ENCODE assay signal across 9 cellular contexts in the genomic region with DNA sequence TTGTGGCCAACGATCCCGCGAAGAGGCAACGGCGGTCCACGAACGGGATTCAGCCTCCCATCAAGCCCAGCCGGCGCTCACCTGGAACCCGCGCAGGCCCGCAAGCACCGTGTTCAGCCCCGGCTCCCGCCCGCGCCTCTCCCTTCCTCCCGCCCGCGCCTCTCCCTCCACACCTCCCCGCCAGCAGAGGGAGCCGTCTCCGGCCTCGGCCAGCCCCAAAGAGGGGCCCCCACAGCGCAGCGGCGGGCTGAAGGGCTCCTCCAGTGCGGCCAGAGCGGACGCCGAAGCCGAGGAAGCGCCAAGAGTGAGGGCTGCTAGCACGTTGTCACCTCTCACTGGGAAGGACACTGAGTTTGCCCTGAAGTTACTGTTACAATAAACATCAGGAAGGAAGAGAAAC. TPM values are rescaled to one million over a fixed set of nuclear protein-coding genes. Genes with fewer than 3 reads are reported as not detected.
A peak's percentile ranks its signal among the peaks of the same experiment; 100 is the strongest.
DNase-seq lines count a peak whose midpoint lies in the region; ATAC-seq, FAIRE-seq and TF ChIP-seq lines count a peak whose summit lies in the region.
"Had no signal": no experiment of that assay in that cellular context is flagged by ENCODE, and none has a peak within 500 bp of the region (broad histone marks: within the 10 kb centered on the region; RNA-seq: fewer than 3 reads in every experiment).

No MANE protein-coding gene starts in this region.

- no peaks in the 10 kb centered on the region for H3K79me1 ChIP-seq in H9 (ENCODE audit: insufficient read depth, low read depth, low read length, poor library complexity, severe bottlenecking)

- no peaks in the 10 kb centered on the region for H3K36me3 ChIP-seq in gastrocnemius medialis
- H3K36me3 ChIP-seq in MM.1S (replicated peaks; ENCODE audit: insufficient read depth, low read length), result no peaks in the 10 kb centered on the region

- no peak overlapping the region for H4K8ac ChIP-seq in H9 (replicated peaks; ENCODE audit: insufficient read length, low read depth, low read length)

- no peak overlapping the region for H2BK12ac ChIP-seq in H9 (ENCODE audit: insufficient read length, low read depth, low read length)

- TF ChIP-seq POLR2A in gastrocnemius medialis (IDR thresholded peaks at IDR 0.05) (no peak), GM12891 (IDR thresholded peaks at IDR 0.05; ENCODE audit: low read depth, low read length) (no peak)

- peaks cover 0 to 7% (median 0%) of the 10 kb centered on the region in 3 experiments; a peak in 3 of 7 replicates for H3K36me3 Mint-ChIP-seq in H9 (ENCODE audit: insufficient read depth in 1 of 3, low read depth in 3 of 3)

- no peaks in the 10 kb centered on the region for H3F3A ChIP-seq in MM.1S (ENCODE audit: insufficient read depth, low read length)

- H4K20me1 ChIP-seq in H9 (ENCODE audit: control insufficient read depth, insufficient read depth, insufficient read length) (no peaks in the 10 kb centered on the region), MM.1S (ENCODE audit: insufficient read depth, low read length) (no peaks in the 10 kb centered on the region)

- no peaks in the 10 kb centered on the region for H3K9me2 ChIP-seq in MM.1S (replicated peaks; ENCODE audit: insufficient read depth, low read length)

- no peak overlapping the region for H3K27ac Mint-ChIP-seq in H9

- FAIRE-seq in GM12891 (lab: Jason Lieb, UNC), result no peak

- no peak overlapping the region for H3K56ac ChIP-seq in H9 (ENCODE audit: insufficient read length, low read depth, low read length)

- in situ Hi-C loops in gastrocnemius medialis (cut with MboI; ENCODE audit: low sequenced_read_pairs in 4 of 4), result no loop called here

- H3K4me3 ChIP-seq in gastrocnemius medialis (peak overlapping the region in 3 of 4 donors; percentile 7 to 28 (median 11)), MM.1S (ENCODE audit: low read length) (no peak overlapping the region)

- no peak overlapping the region for H2BK120ac ChIP-seq in H9 (ENCODE audit: low read depth, low read length, poor library complexity, severe bottlenecking)

- DNase-seq in H9, result peak; percentile 89
- DNase-seq in activated CD8-positive, alpha-beta memory T cell treated with anti-CD3 and anti-CD28 coated beads, Interleukin-2, amount 50 U/mL, for 4 hours, result peak; percentile 36
- peak; percentile 68 for DNase-seq in glomerular visceral epithelial cell (ENCODE audit: extremely low spot score)
- no peak for DNase-seq in gastrocnemius medialis
- DNase-seq in MM.1S, result no peak
- no peak for DNase-seq in GM12891 (ENCODE audit: insufficient read length, low spot score)

- H3K27me3 ChIP-seq in H9 (ENCODE audit: insufficient read depth, low read length) (no peaks in the 10 kb centered on the region), gastrocnemius medialis (peaks cover 11 to 21% (median 14%) of the 10 kb centered on the region in 3 donors), MM.1S (replicated peaks; ENCODE audit: insufficient read depth, low read length) (no peaks in the 10 kb centered on the region)

- H4K91ac ChIP-seq in H9 (ENCODE audit: insufficient read length, low read depth, low read length), result no peak overlapping the region

- H3K4me1 ChIP-seq in H9 (ENCODE audit: insufficient read depth, low read length) (no peaks in the 10 kb centered on the region), gastrocnemius medialis (no peaks in the 10 kb centered on the region), MM.1S (ENCODE audit: low read length) (peaks cover 23% of the 10 kb centered on the region)

- H3K14ac ChIP-seq in H9 (ENCODE audit: insufficient read depth, low read length), result 0 out of 2 replicates have a peak overlapping the region, but pooled peaks have one; percentile 67

- no peak overlapping the region for H3T11ph ChIP-seq in H9 (ENCODE audit: low read length)

- H3K4me1 Mint-ChIP-seq in H9, result peaks cover 2 to 3% of the 10 kb centered on the region in 2 experiments

- H3K9me3 Mint-ChIP-seq in H9, result peaks cover 11 to 14% of the 10 kb centered on the region in 2 experiments; a peak in 4 of 5 replicates

- H2AFZ ChIP-seq in H9 (ENCODE audit: low read length), result no peak overlapping the region
- no peak overlapping the region for H2AFZ ChIP-seq in MM.1S (ENCODE audit: low read length)

- no peak overlapping the region for H3K9ac ChIP-seq in H9 (ENCODE audit: extremely low read depth, insufficient read length, low read length)
- no peak overlapping the region for H3K9ac ChIP-seq in MM.1S (ENCODE audit: low read length)

- no CpG with 5 or more reads among the region's 34 CpGs for WGBS in H9 (ENCODE audit: extremely low coverage, insufficient read length, low lambda C conversion rate)

- H3K27ac ChIP-seq in H9 (ENCODE audit: insufficient read length, low read depth, low read length) (no peak overlapping the region), gastrocnemius medialis (no peak overlapping the region), MM.1S (ENCODE audit: low read length) (no peak overlapping the region)
- H3K27ac ChIP-seq: epithelial cell of prostate had no signal

- intact Hi-C loops in gastrocnemius medialis (cut with DNase I; ENCODE audit: low total_unique reads), result no loop called here

- no peaks in the 10 kb centered on the region for H3K9me3 ChIP-seq in H9 (ENCODE audit: control insufficient read depth, low read depth, low read length)
- H3K9me3 ChIP-seq in gastrocnemius medialis, result peaks cover 0 to 1% (median 0%) of the 10 kb centered on the region in 3 donors
- no peaks in the 10 kb centered on the region for H3K9me3 ChIP-seq in MM.1S (replicated peaks; ENCODE audit: insufficient read depth, low read length)

- H3K4ac ChIP-seq in H9 (ENCODE audit: low read depth, low read length), result no peak overlapping the region

- H3K79me2 ChIP-seq in H9 (ENCODE audit: insufficient read depth, low read length) (no peaks in the 10 kb centered on the region), MM.1S (ENCODE audit: low read length) (no peaks in the 10 kb centered on the region)

- peak overlapping the region; percentile 43 for H3K18ac ChIP-seq in H9 (ENCODE audit: insufficient read length, low read depth, low read length)

- H2BK5ac ChIP-seq in H9 (ENCODE audit: insufficient read length, low read length), result no peak overlapping the region

- no peak overlapping the region for H2BK20ac ChIP-seq in H9 (ENCODE audit: low read depth, low read length, poor library complexity, severe bottlenecking)

- H3K4me2 ChIP-seq in H9 (ENCODE audit: insufficient read depth, insufficient read length, low read length) (peak overlapping the region; percentile 55), MM.1S (ENCODE audit: low read depth, low read length) (no peak overlapping the region)

- H3K27me3 Mint-ChIP-seq in H9 (ENCODE audit: low read depth), result peaks cover 30% of the 10 kb centered on the region

- peak overlapping the region; percentile 59 to 71 for H3K4me3 Mint-ChIP-seq in H9

- no peak overlapping the region for H4K5ac ChIP-seq in H9 (ENCODE audit: insufficient read length, low read depth, low read length)

- no peak overlapping the region for H3K23ac ChIP-seq in H9 (ENCODE audit: insufficient read length, low read depth, low read length)

- H2BK15ac ChIP-seq in H9 (ENCODE audit: low read depth, low read length), result no peak overlapping the region

- TF ChIP-seq CTCF in H9 (conservative IDR thresholded peaks at IDR 0.05), result peak; percentile 83
- TF ChIP-seq CTCF in gastrocnemius medialis (IDR thresholded peaks at IDR 0.05 in 4 of 5, conservative IDR thresholded peaks at IDR 0.05 in 1 of 5), result peak in 2 of 5 experiments; percentile 23 to 24
- no peak for TF ChIP-seq CTCF in MM.1S (IDR thresholded peaks at IDR 0.05; ENCODE audit: low read length)

- no peak for ATAC-seq in gastrocnemius medialis
- ATAC-seq in HG03442 (IDR thresholded peaks at IDR 0.05; ENCODE audit: unreplicated experiment), result no peak
- ATAC-seq in HG03280 (IDR thresholded peaks at IDR 0.05; ENCODE audit: unreplicated experiment), result no peak

- H2AK5ac ChIP-seq in H9 (ENCODE audit: insufficient read length, low read length), result no peak overlapping the region

- H3K23me2 ChIP-seq in H9 (ENCODE audit: insufficient read length, low read depth, low read length, poor library complexity, severe bottlenecking), result no peaks in the 10 kb centered on the region

TF ChIP-seq in GM12891, 5 proteins besides CTCF, POLR2A, EP300 and RAD21:
- TF ChIP-seq SPI1 (IDR thresholded peaks at IDR 0.05; ENCODE audit: low read depth, low read length), result no peak
- TF ChIP-seq POU2F2 (IDR thresholded peaks at IDR 0.05; ENCODE audit: low read depth, low read length), result no peak
- no peak for TF ChIP-seq TAF1 (IDR thresholded peaks at IDR 0.05; ENCODE audit: low read depth, low read length)
- TF ChIP-seq POLR2AphosphoS5 (IDR thresholded peaks at IDR 0.05; ENCODE audit: low read depth, low read length), result no peak
- TF ChIP-seq PAX5 (IDR thresholded peaks at IDR 0.05; ENCODE audit: insufficient read depth, low read length, severe bottlenecking), result no peak
TF ChIP-seq in GM12891: peak in this region for 0.

RNA-seq across cellular contexts. Expression of gene LAPTM4A, which starts 55.3 kb away (rescaled TPM):
- total RNA-seq in H9 (2021), result 131 and 136 TPM in 2 replicates
- total RNA-seq in gastrocnemius medialis, result 10 to 100 TPM; 53.8 to 62.3 (median 57.4) TPM
- polyA plus RNA-seq in GM12891 (2012; ENCODE audit: low read depth, missing spikeins), result 38.9 TPM

Comparison
In these comparisons a context has a peak if more than half of its experiments do, and no peak if none do; other contexts are left out.
1. DNase-seq: peak in H9 (single experiment), activated CD8-positive, alpha-beta memory T cell treated with anti-CD3 and anti-CD28 coated beads, Interleukin-2, amount 50 U/mL, for 4 hours (single experiment) and glomerular visceral epithelial cell (single experiment); none in gastrocnemius medialis (0 of 2), MM.1S (single experiment) and GM12891 (single experiment).